ENCODE assay signal across 16 cellular contexts in the genomic region with DNA sequence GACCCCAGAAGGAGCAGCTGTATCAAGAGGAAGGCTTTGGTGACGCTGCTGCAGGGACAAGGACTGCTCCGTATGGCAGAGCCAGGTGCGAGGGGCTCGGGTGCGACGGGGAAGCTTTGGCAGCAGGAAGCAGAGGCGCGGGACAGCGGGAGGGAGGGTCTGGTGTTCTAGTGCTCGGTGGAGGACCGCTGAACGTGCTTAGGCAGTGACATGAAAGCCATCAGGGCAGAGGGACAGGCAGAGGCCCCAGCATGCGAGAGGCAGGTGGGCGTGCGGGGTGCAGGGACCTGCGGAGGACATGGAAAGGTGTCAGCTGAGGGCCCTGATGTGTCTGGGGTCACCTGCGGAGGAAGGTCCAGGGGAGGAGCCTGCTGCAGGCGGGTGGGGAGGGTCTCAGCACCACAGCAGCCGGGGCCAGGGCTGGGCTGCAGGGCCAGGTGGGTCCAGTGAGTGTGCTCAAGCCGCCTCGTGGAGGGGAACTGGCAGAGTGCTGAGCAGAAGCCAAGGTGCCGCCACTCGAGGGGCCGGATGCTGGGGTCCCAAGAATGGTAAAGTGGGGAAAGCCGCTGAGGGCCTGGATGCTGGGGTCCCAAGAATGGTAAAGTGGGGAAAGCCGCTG. TPM values are rescaled to one million over a fixed set of nuclear protein-coding genes. Genes with fewer than 3 reads are reported as not detected.
A peak's percentile ranks its signal among the peaks of the same experiment; 100 is the strongest.
DNase-seq lines count a peak whose midpoint lies in the region; ATAC-seq and TF ChIP-seq lines count a peak whose summit lies in the region.
"Had no signal": no experiment of that assay in that cellular context is flagged by ENCODE, and none has a peak within 500 bp of the region (broad histone marks: within the 10 kb centered on the region; RNA-seq: fewer than 3 reads in every experiment).

No MANE protein-coding gene starts in this region.

- H3K4me2 ChIP-seq in Karpas-422 (ENCODE audit: low read depth, low read length, poor library complexity, severe bottlenecking): peak overlapping the region; percentile 76
- H3K4me2 ChIP-seq: hepatocyte had no signal

- H3K36me3 Mint-ChIP-seq in CD14-positive monocyte (peaks cover 2 to 9% of the 10 kb centered on the region in 2 donors), nephron progenitor cell (ENCODE audit: low read depth) (no peaks in the 10 kb centered on the region)
- H3K36me3 Mint-ChIP-seq: brain had no signal

- no peak overlapping the region; the same call in 1 of the 2 replicates for H3K4me3 ChIP-seq in Karpas-422 (ENCODE audit: low read length)
- H3K4me3 ChIP-seq: dorsolateral prefrontal cortex, hepatocyte had no signal

- intact Hi-C loops in CD14-positive monocyte (cut with micrococcal nuclease) (loop anchor here (5.0 to 10.0 kb wide), 4 partner anchors 64 to 98 kb away; a partner anchor contains a TSS), Right ventricle myocardium superior (cut with DNase I) (no loop called here)

- H3K27ac Mint-ChIP-seq in CD14-positive monocyte: peak overlapping the region in 3 of 7 donors; percentile 33 to 82 (median 73)
- no peak overlapping the region for H3K27ac Mint-ChIP-seq in nephron progenitor cell

- H3K9ac ChIP-seq in Karpas-422 (ENCODE audit: low read length): peak overlapping the region; percentile 75

- no peak for ATAC-seq in Right ventricle myocardium superior (ENCODE audit: poor library complexity)
- no peak for ATAC-seq in HG03432 (IDR thresholded peaks at IDR 0.05; ENCODE audit: unreplicated experiment)
- no peak for ATAC-seq in GM21619 (IDR thresholded peaks at IDR 0.05; ENCODE audit: unreplicated experiment)

- H3K27me3 Mint-ChIP-seq in CD14-positive monocyte (ENCODE audit: low read depth in 3 of 3) (peaks cover 51 to 88% (median 64%) of the 10 kb centered on the region in 3 donors), nephron progenitor cell (ENCODE audit: low read depth, poor library complexity) (peaks cover 32% of the 10 kb centered on the region)

- no peaks in the 10 kb centered on the region for H3K79me2 ChIP-seq in Karpas-422 (ENCODE audit: low read length)
- H3K79me2 ChIP-seq: hepatocyte had no signal

- H3K9me3 Mint-ChIP-seq in CD14-positive monocyte (peaks cover 2 to 29% (median 12%) of the 10 kb centered on the region in 7 donors), nephron progenitor cell (no peaks in the 10 kb centered on the region)

- no peaks in the 10 kb centered on the region for H3K27me3 ChIP-seq in Karpas-422 (ENCODE audit: low read length)

- H3K4me3 Mint-ChIP-seq in CD14-positive monocyte: peak overlapping the region in 1 of 2 donors; percentile 86
- H3K4me3 Mint-ChIP-seq in nephron progenitor cell: no peak overlapping the region

- no peaks in the 10 kb centered on the region for H3K9me3 ChIP-seq in Karpas-422 (ENCODE audit: low read length)

- no peaks in the 10 kb centered on the region for H3K9me2 ChIP-seq in Karpas-422 (replicated peaks; ENCODE audit: insufficient read depth, low read length)

- peaks cover 28% of the 10 kb centered on the region for H3K4me1 ChIP-seq in Karpas-422 (ENCODE audit: low read length)

- TF ChIP-seq CTCF in CD14-positive monocyte (IDR thresholded peaks at IDR 0.05): no peak
- TF ChIP-seq CTCF in nephron progenitor cell (IDR thresholded peaks at IDR 0.05): no peak

- peak overlapping the region; percentile 93 for H3K27ac ChIP-seq in Karpas-422 (ENCODE audit: low read length)
- H3K27ac ChIP-seq: C4-2B, dorsolateral prefrontal cortex, hepatocyte had no signal

- no peak overlapping the region for H2AFZ ChIP-seq in Karpas-422 (ENCODE audit: low read length)
- H2AFZ ChIP-seq: hepatocyte had no signal

- H4K20me1 ChIP-seq in Karpas-422 (ENCODE audit: insufficient read depth, low read depth, low read length): no peaks in the 10 kb centered on the region

- peak; percentile 44 for DNase-seq in CD14-positive monocyte (ENCODE audit: low spot score)
- DNase-seq in Karpas-422: no peak
- peak; percentile 32 for DNase-seq in Right ventricle myocardium superior
- DNase-seq in nephron progenitor cell: peak; percentile 2
- no peak for DNase-seq in NAMALWA (ENCODE audit: low spot score)
- DNase-seq: H7, NCI-H1436 treated with DMSO at 0.1 percent for 48 hours, NCI-H345, SIG-M5, substantia nigra had no signal

- H3K36me3 ChIP-seq in Karpas-422 (ENCODE audit: insufficient read depth, low read length): no peaks in the 10 kb centered on the region

- H3K4me1 Mint-ChIP-seq in CD14-positive monocyte (peaks cover 23% of the 10 kb centered on the region), nephron progenitor cell (peaks cover 8% of the 10 kb centered on the region)

RNA-seq across cellular contexts. Expression of a gene that starts 18.6 kb away (rescaled TPM):
- polyA plus RNA-seq in CD14-positive monocyte: under 1 TPM; 0.31 to 0.42 TPM
- total RNA-seq in Karpas-422 (2014; rRNA removed; shearing (Covaris generic); ENCODE audit: low replicate concordance): 2.0 and 3.5 TPM in 2 replicates
- 0.91 TPM for total RNA-seq in Right ventricle myocardium superior

Comparison
In these comparisons a context has a peak if more than half of its experiments do, and no peak if none do; other contexts are left out.
1. DNase-seq: peak in CD14-positive monocyte (single experiment), Right ventricle myocardium superior (single experiment) and nephron progenitor cell (single experiment); none in Karpas-422 (single experiment) and NAMALWA (single experiment).